12 cellular contexts compared by ENCODE assay signal in genomic region chr7:82335927-82336326, GRCh38.
DNase-seq lines count a peak whose midpoint lies in the region; ATAC-seq, FAIRE-seq and TF ChIP-seq lines count a peak whose summit lies in the region.
"Had no signal": no experiment of that assay in that cellular context is flagged by ENCODE, and none has a peak within 500 bp of the region (broad histone marks: within the 10 kb centered on the region; RNA-seq: fewer than 3 reads in every experiment).

No MANE protein-coding gene starts in this region.

- no peak for TF ChIP-seq POLR2A in breast epithelium (IDR thresholded peaks at IDR 0.05)

- H3K36me3 Mint-ChIP-seq in MCF 10A (ENCODE audit: insufficient read depth, unreplicated experiment): no peaks in the 10 kb centered on the region
- H3K36me3 Mint-ChIP-seq in activated T-helper 2 cell treated with anti-CD3 and anti-CD28 coated beads, Interferon-gamma antibody, Interleukin-2, Interleukin-4, amounts not matched to agents 10 μg/mL and 5 μg/mL and 100 μg/mL, durations not matched to agents 14 hours and 24 hours and 36 hours (ENCODE audit: low read depth): no peaks in the 10 kb centered on the region
- H3K36me3 Mint-ChIP-seq in activated naive CD8-positive, alpha-beta T cell treated with anti-CD3 and anti-CD28 coated beads, Interleukin-2, amount 50 U/mL, for 24 hours (ENCODE audit: low read depth): no peaks in the 10 kb centered on the region

- H3K4me1 Mint-ChIP-seq in MCF 10A (ENCODE audit: insufficient read depth, unreplicated experiment): no peaks in the 10 kb centered on the region
- H3K4me1 Mint-ChIP-seq in activated T-helper 2 cell treated with anti-CD3 and anti-CD28 coated beads, Interferon-gamma antibody, Interleukin-2, Interleukin-4, amounts not matched to agents 10 μg/mL and 5 μg/mL and 100 μg/mL, durations not matched to agents 14 hours and 24 hours and 36 hours (ENCODE audit: low read depth): no peaks in the 10 kb centered on the region
- H3K4me1 Mint-ChIP-seq in activated naive CD8-positive, alpha-beta T cell treated with anti-CD3 and anti-CD28 coated beads, Interleukin-2, amount 50 U/mL, for 24 hours: no peaks in the 10 kb centered on the region

- H3K4me3 ChIP-seq in breast epithelium (no peak overlapping the region), small intestine (ENCODE audit: low read depth in 1 of 2, low read length in 2 of 2) (no peak overlapping the region)

- 45 to 89% (median 75%) methylated on average over 1 of the region's 1 CpG for WGBS in small intestine, 3 donors

- H3K27ac ChIP-seq in breast epithelium (no peak overlapping the region), small intestine (ENCODE audit: low read depth in 1 of 2, low read length in 1 of 2) (no peak overlapping the region)
- H3K27ac ChIP-seq: 22Rv1 had no signal

- no peaks in the 10 kb centered on the region for H3K4me1 ChIP-seq in breast epithelium
- no peaks in the 10 kb centered on the region for H3K4me1 ChIP-seq in small intestine (ENCODE audit: control insufficient read depth in 2 of 2, insufficient read depth in 1 of 2, low read depth in 1 of 2, low read length in 1 of 2)

- CTCF ChIA-PET in MCF 10A (lab: Yijun Ruan, JAX): interaction anchor here (0.6 kb wide), 1 partner anchor 35 kb away, joined by 3 read pairs; no protein-coding TSS in a partner anchor

- intact Hi-C loops in MCF 10A (cut with micrococcal nuclease): no loop called here
- intact Hi-C loops in breast epithelium (cut with DNase I; ENCODE audit: low total_unique reads): no loop called here
- intact Hi-C loops in left colon (cut with DNase I, micrococcal nuclease): no loop called here
- intact Hi-C loops in activated T-helper 2 cell treated with anti-CD3 and anti-CD28 coated beads, Interferon-gamma antibody, Interleukin-2, Interleukin-4, amounts not matched to agents 10 μg/mL and 5 μg/mL and 100 μg/mL, durations not matched to agents 14 hours and 24 hours and 36 hours (cut with micrococcal nuclease): no loop called here

- no peak for TF ChIP-seq CTCF in MCF 10A (IDR thresholded peaks at IDR 0.05; ENCODE audit: unreplicated experiment)
- TF ChIP-seq CTCF in breast epithelium (IDR thresholded peaks at IDR 0.05): no peak

- no peak overlapping the region for H3K27ac Mint-ChIP-seq in MCF 10A (ENCODE audit: low read depth, unreplicated experiment)
- H3K27ac Mint-ChIP-seq in activated T-helper 2 cell treated with anti-CD3 and anti-CD28 coated beads, Interferon-gamma antibody, Interleukin-2, Interleukin-4, amounts not matched to agents 10 μg/mL and 5 μg/mL and 100 μg/mL, durations not matched to agents 14 hours and 24 hours and 36 hours: no peak overlapping the region
- no peak overlapping the region for H3K27ac Mint-ChIP-seq in activated naive CD8-positive, alpha-beta T cell treated with anti-CD3 and anti-CD28 coated beads, Interleukin-2, amount 50 U/mL, for 24 hours

- no TSS peak for BruUV-seq in MCF 10A (replicated peaks; lab: Mats Ljungman, UMichigan)

- H3K36me3 ChIP-seq in breast epithelium (no peaks in the 10 kb centered on the region), small intestine (ENCODE audit: control insufficient read depth in 2 of 2, insufficient read depth in 2 of 2, low read length in 2 of 2) (no peaks in the 10 kb centered on the region)

- FAIRE-seq in small intestine (lab: Jason Lieb, UNC): no peak
- FAIRE-seq: GM12891, kidney had no signal

- POLR2A ChIA-PET in MCF 10A (lab: Yijun Ruan, JAX): no interaction called here

- H3K9me3 Mint-ChIP-seq in MCF 10A (ENCODE audit: unreplicated experiment): no peaks in the 10 kb centered on the region
- no peaks in the 10 kb centered on the region for H3K9me3 Mint-ChIP-seq in activated T-helper 2 cell treated with anti-CD3 and anti-CD28 coated beads, Interferon-gamma antibody, Interleukin-2, Interleukin-4, amounts not matched to agents 10 μg/mL and 5 μg/mL and 100 μg/mL, durations not matched to agents 14 hours and 24 hours and 36 hours
- H3K9me3 Mint-ChIP-seq in activated naive CD8-positive, alpha-beta T cell treated with anti-CD3 and anti-CD28 coated beads, Interleukin-2, amount 50 U/mL, for 24 hours: no peaks in the 10 kb centered on the region

- DNase-seq in MCF 10A (ENCODE audit: unreplicated experiment) (peak; percentile 1), breast epithelium (ENCODE audit: low spot score in 2 of 2) (no peak), NCI-H2227 (lab: John Stamatoyannopoulos, UW; ENCODE audit: unreplicated experiment) (peak; percentile 90), astrocyte of the hippocampus (ENCODE audit: low read depth, low spot score) (peak; percentile 7), small intestine (peak; percentile 27), left colon (no peak)
- no peak for DNase-seq in activated T-helper 2 cell treated with anti-CD3 and anti-CD28 coated beads, Interferon-gamma antibody, Interleukin-2, Interleukin-4, amounts not matched to agents 10 μg/mL and 5 μg/mL and 100 μg/mL, durations not matched to agents 14 hours and 24 hours and 36 hours (ENCODE audit: low spot score)
- no peak for DNase-seq in activated naive CD8-positive, alpha-beta T cell treated with anti-CD3 and anti-CD28 coated beads, Interleukin-2, amount 50 U/mL, for 24 hours
- DNase-seq: kidney; stimulated activated naive CD8-positive, alpha-beta T cell treated with anti-CD3 and anti-CD28 coated beads, Interleukin-15, Interleukin-2, amounts not matched to agents 100 U/mL and 50 U/mL, for 24 hours had no signal

- H3K4me3 Mint-ChIP-seq in MCF 10A (ENCODE audit: unreplicated experiment): no peak overlapping the region
- no peak overlapping the region for H3K4me3 Mint-ChIP-seq in activated T-helper 2 cell treated with anti-CD3 and anti-CD28 coated beads, Interferon-gamma antibody, Interleukin-2, Interleukin-4, amounts not matched to agents 10 μg/mL and 5 μg/mL and 100 μg/mL, durations not matched to agents 14 hours and 24 hours and 36 hours (ENCODE audit: low read depth)
- no peak overlapping the region for H3K4me3 Mint-ChIP-seq in activated naive CD8-positive, alpha-beta T cell treated with anti-CD3 and anti-CD28 coated beads, Interleukin-2, amount 50 U/mL, for 24 hours

- H3K9me3 ChIP-seq in breast epithelium (no peaks in the 10 kb centered on the region), small intestine (ENCODE audit: control insufficient read depth, low read depth) (no peaks in the 10 kb centered on the region)

- H3K27me3 ChIP-seq in breast epithelium: no peaks in the 10 kb centered on the region
- no peaks in the 10 kb centered on the region for H3K27me3 ChIP-seq in small intestine (ENCODE audit: control insufficient read depth in 2 of 2, insufficient read depth in 2 of 2, low read length in 2 of 2)

- peaks cover 95% of the 10 kb centered on the region for H3K27me3 Mint-ChIP-seq in MCF 10A (ENCODE audit: insufficient read depth, unreplicated experiment)
- no peaks in the 10 kb centered on the region for H3K27me3 Mint-ChIP-seq in activated T-helper 2 cell treated with anti-CD3 and anti-CD28 coated beads, Interferon-gamma antibody, Interleukin-2, Interleukin-4, amounts not matched to agents 10 μg/mL and 5 μg/mL and 100 μg/mL, durations not matched to agents 14 hours and 24 hours and 36 hours (ENCODE audit: low read depth)
- H3K27me3 Mint-ChIP-seq in activated naive CD8-positive, alpha-beta T cell treated with anti-CD3 and anti-CD28 coated beads, Interleukin-2, amount 50 U/mL, for 24 hours: no peaks in the 10 kb centered on the region

- ATAC-seq in left colon: no peak
- no peak for ATAC-seq in activated naive CD8-positive, alpha-beta T cell treated with anti-CD3 and anti-CD28 coated beads, Interleukin-2, amount 50 U/mL, for 24 hours
- ATAC-seq: stimulated activated naive CD8-positive, alpha-beta T cell treated with anti-CD3 and anti-CD28 coated beads, Interleukin-15, Interleukin-2, amounts not matched to agents 100 U/mL and 50 U/mL, for 24 hours had no signal

Comparison
In these comparisons a context has a peak if more than half of its experiments do, and no peak if none do; other contexts are left out.
1. DNase-seq: peak in MCF 10A (single experiment), NCI-H2227 (single experiment), astrocyte of the hippocampus (single experiment) and small intestine (single experiment); none in breast epithelium (0 of 2), left colon (0 of 2), activated T-helper 2 cell treated with anti-CD3 and anti-CD28 coated beads, Interferon-gamma antibody, Interleukin-2, Interleukin-4, amounts not matched to agents 10 μg/mL and 5 μg/mL and 100 μg/mL, durations not matched to agents 14 hours and 24 hours and 36 hours (single experiment) and activated naive CD8-positive, alpha-beta T cell treated with anti-CD3 and anti-CD28 coated beads, Interleukin-2, amount 50 U/mL, for 24 hours (single experiment).